ENCODE assay signal across 24 cellular contexts in the genomic region with DNA sequence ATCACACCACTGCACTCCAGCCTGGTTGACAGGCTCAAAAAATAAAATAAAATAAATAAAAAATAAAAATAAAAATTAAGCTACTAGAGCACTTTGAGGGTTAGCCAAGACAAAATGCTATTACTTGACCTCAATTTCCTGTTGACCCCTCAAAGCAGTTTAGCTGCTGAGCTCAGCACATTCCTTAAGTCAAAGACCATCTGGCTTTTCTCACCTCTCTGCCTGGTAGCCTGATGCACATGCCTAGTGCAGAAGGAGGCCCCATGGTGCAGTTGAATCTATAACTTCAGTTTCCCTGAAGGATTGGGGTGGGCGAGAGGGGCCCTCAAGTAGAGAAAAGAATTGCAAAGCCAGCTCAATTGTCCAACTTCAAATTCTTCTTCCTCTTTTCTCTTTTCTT.
DNase-seq lines count a peak whose midpoint lies in the region; ATAC-seq, FAIRE-seq and TF ChIP-seq lines count a peak whose summit lies in the region.
"Had no signal": no experiment of that assay in that cellular context is flagged by ENCODE, and none has a peak within 500 bp of the region (broad histone marks: within the 10 kb centered on the region; RNA-seq: fewer than 3 reads in every experiment).

No MANE protein-coding gene starts in this region.

- CTCF ChIA-PET in HepG2 (lab: Yijun Ruan, JAX; ENCODE audit: low intra/inter-chr PET ratio, low total read pairs) (no interaction called here), H1 (lab: Charles Lee; ENCODE audit: partially characterized antibody) (interaction anchor here (0.9 to 1.4 kb wide), 2 partner anchors 63 to 815 kb away, joined by 4 read pairs; no protein-coding TSS in a partner anchor)

- DNase-seq in HepG2 (ENCODE audit: low spot score), result no peak
- DNase-seq in right lobe of liver, result no peak
- DNase-seq in H1 (ENCODE audit: low read depth in 1 of 2, low spot score in 2 of 2), result no peak
- no peak for DNase-seq in head of caudate nucleus
- no peak for DNase-seq in psoas muscle
- DNase-seq: 8988T; C1 segment of cervical spinal cord; CD8-positive, alpha-beta T cell; GDM1; KG1; NCI-H1105 treated with DMSO at 0.1 percent for 48 hours; NCI-H2029 treated with DMSO at 0.1 percent for 48 hours; NCI-H2171; NCI-H345; NCI-H526; PC-9; SHP77 treated with DMSO at 0.1 percent for 48 hours had no signal

- no peak overlapping the region for H3K4me2 ChIP-seq in HepG2 (ENCODE audit: low read depth, low read length)
- H3K4me2 ChIP-seq in H1 (ENCODE audit: insufficient read depth in 1 of 2, low read depth in 2 of 2, low read length in 2 of 2), result no peak overlapping the region
- H3K4me2 ChIP-seq: PC-9 had no signal

- no peaks in the 10 kb centered on the region for H3K79me1 ChIP-seq in H1 (ENCODE audit: low read depth, low read length)

- no peak overlapping the region for H2BK20ac ChIP-seq in H1 (ENCODE audit: low read length)

- TF ChIP-seq POLR2A in HepG2 (IDR thresholded peaks at IDR 0.05; ENCODE audit: insufficient read depth in 1 of 2, low read depth in 2 of 2, low read length in 2 of 2) (no peak), right lobe of liver (IDR thresholded peaks at IDR 0.05) (no peak), H1 (IDR thresholded peaks at IDR 0.05; ENCODE audit: control extremely low read depth in 1 of 2, low read depth in 2 of 2, low read length in 2 of 2) (no peak)

- TF ChIP-seq RAD21 in HepG2 (CRISPR knock-in tag; IDR thresholded peaks at IDR 0.05) (no peak), H1 (IDR thresholded peaks at IDR 0.05 in 1 of 2, conservative IDR thresholded peaks at IDR 0.05 in 1 of 2; ENCODE audit: low read depth in 2 of 2, low read length in 2 of 2) (no peak), liver (IDR thresholded peaks at IDR 0.05) (no peak)

- no peak overlapping the region for H4K8ac ChIP-seq in H1 (ENCODE audit: extremely low read depth, insufficient read depth, low read length)

- TF ChIP-seq CTCF in HepG2 (CRISPR knock-in tag; IDR thresholded peaks at IDR 0.05) (no peak), right lobe of liver (IDR thresholded peaks at IDR 0.05) (no peak), H1 (IDR thresholded peaks at IDR 0.05; ENCODE audit: control extremely low read depth in 1 of 3, insufficient read depth in 1 of 3, low read depth in 1 of 3, low read length in 3 of 3) (no peak), liver (IDR thresholded peaks at IDR 0.05; ENCODE audit: low read depth, low read length, missing input control) (no peak), psoas muscle (IDR thresholded peaks at IDR 0.05) (no peak)

- TF ChIP-seq EP300 in HepG2 (IDR thresholded peaks at IDR 0.05; ENCODE audit: low read depth in 2 of 2, low read length in 2 of 2), result no peak
- TF ChIP-seq EP300 in HepG2 (CRISPR knock-in tag; IDR thresholded peaks at IDR 0.05; ENCODE audit: borderline replicate concordance), result no peak
- no peak for TF ChIP-seq EP300 in H1 (IDR thresholded peaks at IDR 0.05; ENCODE audit: borderline replicate concordance in 1 of 2, low read depth in 2 of 2, low read length in 2 of 2)

- no peaks in the 10 kb centered on the region for H3K36me3 ChIP-seq in HepG2 (replicated peaks in 1 of 2; ENCODE audit: control insufficient read depth in 1 of 2, insufficient read depth in 2 of 2, low read length in 2 of 2)
- H3K36me3 ChIP-seq in right lobe of liver, result no peaks in the 10 kb centered on the region
- no peaks in the 10 kb centered on the region for H3K36me3 ChIP-seq in H1 (ENCODE audit: control insufficient read depth in 2 of 4, insufficient read depth in 4 of 4, low read length in 3 of 4)
- H3K36me3 ChIP-seq in liver (ENCODE audit: control insufficient read depth in 4 of 4, insufficient read depth in 3 of 4, low read depth in 1 of 4, low read length in 3 of 4), result no peaks in the 10 kb centered on the region
- no peaks in the 10 kb centered on the region for H3K36me3 ChIP-seq in psoas muscle (ENCODE audit: insufficient read depth in 1 of 2, low read depth in 1 of 2)
- H3K36me3 ChIP-seq: HAP-1 had no signal

- no peak overlapping the region for H3K14ac ChIP-seq in H1 (ENCODE audit: insufficient read length)

- no peak overlapping the region for H2BK12ac ChIP-seq in H1 (ENCODE audit: low read depth, low read length)

- H3K4me3 ChIP-seq in HepG2 (replicated peaks in 1 of 3; ENCODE audit: insufficient read depth in 1 of 3, low read depth in 2 of 3, low read length in 3 of 3), result no peak overlapping the region
- H3K4me3 ChIP-seq in right lobe of liver, result no peak overlapping the region
- H3K4me3 ChIP-seq in H1 (ENCODE audit: extremely low read depth in 1 of 4, insufficient read depth in 2 of 4, low read depth in 3 of 4, low read length in 4 of 4), result no peak overlapping the region
- H3K4me3 ChIP-seq in liver (ENCODE audit: low read depth in 1 of 3, low read length in 3 of 3), result no peak overlapping the region
- H3K4me3 ChIP-seq in psoas muscle, result no peak overlapping the region
- H3K4me3 ChIP-seq: HAP-1, PC-9 had no signal

- H3K23ac ChIP-seq in H1 (ENCODE audit: insufficient read length), result no peak overlapping the region

- H3K18ac ChIP-seq in H1 (ENCODE audit: extremely low read depth, low read length), result no peak overlapping the region

- no peak overlapping the region for H4K5ac ChIP-seq in H1 (ENCODE audit: insufficient read length, low read depth, low read length)

- H2AFZ ChIP-seq in HepG2 (ENCODE audit: low read length), result no peak overlapping the region
- no peak overlapping the region for H2AFZ ChIP-seq in H1 (ENCODE audit: low read length)
- H2AFZ ChIP-seq: PC-9 had no signal

- no peaks in the 10 kb centered on the region; the same call in 1 of the 2 replicates for H3K23me2 ChIP-seq in H1 (ENCODE audit: low read depth, low read length)

- H4K91ac ChIP-seq in H1 (replicated peaks; ENCODE audit: insufficient read length, low read length), result no peak overlapping the region

- H4K20me1 ChIP-seq in HepG2 (ENCODE audit: insufficient read depth, low read length) (no peaks in the 10 kb centered on the region), H1 (replicated peaks in 1 of 2; ENCODE audit: control insufficient read depth in 1 of 2, insufficient read depth in 2 of 2, low read length in 2 of 2) (no peaks in the 10 kb centered on the region)

- no peak overlapping the region for H2AK5ac ChIP-seq in H1 (ENCODE audit: low read depth, low read length)

- no TSS peak for BruUV-seq in HepG2 (replicated peaks; lab: Mats Ljungman, UMichigan)

- in situ Hi-C loops in HepG2 (cut with HindIII; ENCODE audit: extremely low pct_ligation_motif_present, low pct_unique_long_range_greater_than_20kb), result no loop called here

- ATAC-seq in HepG2 (no peak), right lobe of liver (no peak), GM18520 (IDR thresholded peaks at IDR 0.05; ENCODE audit: unreplicated experiment) (no peak), GM21367 (IDR thresholded peaks at IDR 0.05; ENCODE audit: unreplicated experiment) (no peak), psoas muscle (no peak)
- ATAC-seq: CD8-positive, alpha-beta T cell; SK-N-SH treated with all-trans-retinoic acid at 6 μM for 48 hours had no signal

- H3K9ac ChIP-seq in HepG2 (ENCODE audit: insufficient read depth, low read depth, low read length) (no peak overlapping the region), H1 (replicated peaks in 1 of 4; ENCODE audit: extremely low read depth in 1 of 4, low read depth in 3 of 4, low read length in 3 of 4) (no peak overlapping the region), liver (ENCODE audit: low read depth in 1 of 2, low read length in 2 of 2) (no peak overlapping the region)

- H3K79me2 ChIP-seq in HepG2 (ENCODE audit: insufficient read depth, low read length) (no peaks in the 10 kb centered on the region), H1 (ENCODE audit: control insufficient read depth in 1 of 2, insufficient read depth in 2 of 2, low read length in 2 of 2) (no peaks in the 10 kb centered on the region)

- 6% methylated on average over 1 of the region's 1 CpG for WGBS in HepG2 (ENCODE audit: low lambda C conversion rate)
- 40% methylated on average over 1 of the region's 1 CpG for whole genome bisulfite sequencing in right lobe of liver (ENCODE audit: insufficient coverage, low coverage, low lambda C conversion rate, missing lambda C conversion rate)
- 83% methylated on average over 1 of the region's 1 CpG; no CpG with 5 or more reads in 1 of the 2 experiments for WGBS in H1 (ENCODE audit: extremely low coverage in 1 of 2, insufficient coverage in 1 of 2, insufficient read length in 1 of 2, insufficient replicate concordance in 2 of 2, low coverage in 1 of 2, low lambda C conversion rate in 2 of 2, missing lambda C conversion rate in 1 of 2), 2 experiments
- WGBS in liver, result 78% methylated on average over 1 of the region's 1 CpG
- WGBS in psoas muscle, 3 donors, result 63 to 80% (median 75%) methylated on average over 1 of the region's 1 CpG

- H2BK5ac ChIP-seq in H1 (ENCODE audit: low read depth, low read length), result no peak overlapping the region

- H3K27ac ChIP-seq in HepG2 (ENCODE audit: extremely low read length, insufficient read depth, low read length) (no peak overlapping the region), right lobe of liver (no peak overlapping the region), H1 (ENCODE audit: low read depth, low read length) (no peak overlapping the region), liver (ENCODE audit: low read depth in 1 of 2, low read length in 2 of 2) (no peak overlapping the region), psoas muscle (no peak overlapping the region)
- H3K27ac ChIP-seq: PC-9, RWPE1 had no signal

- intact Hi-C loops in HepG2 (cut with micrococcal nuclease; ENCODE audit: unreplicated experiment), result no loop called here
- intact Hi-C loops in right lobe of liver (cut with DNase I), result no loop called here
- intact Hi-C loops in head of caudate nucleus (cut with DNase I), result no loop called here
- intact Hi-C loops in psoas muscle (cut with DNase I), result no loop called here

- H3K4me1 ChIP-seq in HepG2 (ENCODE audit: insufficient read depth, low read length) (no peaks in the 10 kb centered on the region), right lobe of liver (no peaks in the 10 kb centered on the region), H1 (replicated peaks in 1 of 4; ENCODE audit: control insufficient read depth in 3 of 4, insufficient read depth in 4 of 4, low read length in 3 of 4) (peaks cover 0 to 5% (median 2%) of the 10 kb centered on the region in 4 experiments; a peak in 5 of 7 replicates), liver (ENCODE audit: control insufficient read depth in 4 of 4, insufficient read depth in 4 of 4, low read length in 3 of 4) (no peaks in the 10 kb centered on the region), psoas muscle (no peaks in the 10 kb centered on the region)
- H3K4me1 ChIP-seq: HAP-1 had no signal

- no peak overlapping the region for H2BK15ac ChIP-seq in H1 (ENCODE audit: low read length)

- H3K27me3 ChIP-seq in HepG2 (ENCODE audit: control insufficient read depth in 1 of 2, insufficient read depth in 2 of 2, low read length in 2 of 2) (peaks cover 0 to 5% of the 10 kb centered on the region in 2 experiments; a peak in 1 of 5 replicates), right lobe of liver (no peaks in the 10 kb centered on the region), H1 (replicated peaks in 1 of 4; ENCODE audit: control insufficient read depth in 3 of 4, extremely low read depth in 1 of 4, insufficient read depth in 3 of 4, low read length in 3 of 4) (no peaks in the 10 kb centered on the region), liver (ENCODE audit: control insufficient read depth in 4 of 4, insufficient read depth in 4 of 4, low read length in 3 of 4) (peaks cover 0 to 4% (median 0%) of the 10 kb centered on the region in 4 donors), psoas muscle (ENCODE audit: insufficient read depth in 3 of 3, low read length in 2 of 3) (no peaks in the 10 kb centered on the region)

- H2BK120ac ChIP-seq in H1 (replicated peaks; ENCODE audit: low read depth, low read length), result no peak overlapping the region

- H3K56ac ChIP-seq in H1 (replicated peaks; ENCODE audit: insufficient read length, low read depth, low read length), result no peak overlapping the region

- FAIRE-seq in HepG2 (lab: Jason Lieb, UNC) (no peak), H1 (lab: Jason Lieb, UNC) (no peak)
- FAIRE-seq: GM18507 had no signal

- no peaks in the 10 kb centered on the region for H3K9me3 ChIP-seq in HepG2 (ENCODE audit: low read length)
- H3K9me3 ChIP-seq in right lobe of liver, result no peaks in the 10 kb centered on the region
- H3K9me3 ChIP-seq in H1 (ENCODE audit: insufficient read depth in 2 of 2, low read depth in 1 of 2, low read length in 1 of 2), result no peaks in the 10 kb centered on the region
- H3K9me3 ChIP-seq in liver (ENCODE audit: control insufficient read depth in 4 of 4, low read length in 3 of 4), result no peaks in the 10 kb centered on the region
- H3K9me3 ChIP-seq in psoas muscle, result no peaks in the 10 kb centered on the region
- H3K9me3 ChIP-seq: HAP-1 had no signal

- no peak overlapping the region for H3K4ac ChIP-seq in H1 (replicated peaks; ENCODE audit: insufficient read length, low read depth, low read length)

- POLR2A ChIA-PET in HepG2 (lab: Yijun Ruan, JAX), result no interaction called here
- POLR2A ChIA-PET in H1 (lab: Charles Lee; ENCODE audit: partially characterized antibody), result no interaction called here
